In the genomic region with DNA sequence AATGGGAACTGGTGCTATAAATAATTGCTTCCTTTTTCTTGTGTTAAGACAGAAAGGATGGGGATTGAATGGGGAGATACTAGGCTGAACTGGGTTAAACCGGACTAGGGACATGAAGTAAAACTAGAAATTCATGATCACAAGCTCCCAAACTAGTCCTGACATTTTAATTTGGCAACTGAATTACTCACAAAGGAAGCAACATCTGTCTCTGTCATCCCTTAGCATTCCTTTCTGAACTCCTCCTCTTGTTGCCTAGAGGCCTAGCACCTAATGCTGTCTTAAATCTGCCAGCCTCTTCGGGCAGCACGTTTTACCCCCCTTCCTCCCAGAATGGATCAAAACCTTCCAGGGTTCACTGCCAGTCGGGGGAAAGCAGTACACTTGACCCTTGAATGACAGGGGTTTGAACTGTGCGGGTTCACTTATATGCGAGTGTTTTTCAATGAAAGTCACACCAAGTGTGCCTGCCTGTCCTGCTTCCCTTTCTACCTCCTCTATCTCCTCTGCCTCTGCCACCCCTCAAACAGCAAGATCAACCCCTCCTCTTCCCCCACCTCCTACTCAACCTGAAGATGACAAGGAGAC, we compare ENCODE assay signal across 12 cellular contexts. TPM values are rescaled to one million over a fixed set of nuclear protein-coding genes. Genes with fewer than 3 reads are reported as not detected.
DNase-seq lines count a peak whose midpoint lies in the region; FAIRE-seq and TF ChIP-seq lines count a peak whose summit lies in the region.
"Had no signal": no experiment of that assay in that cellular context is flagged by ENCODE, and none has a peak within 500 bp of the region (broad histone marks: within the 10 kb centered on the region; RNA-seq: fewer than 3 reads in every experiment).

No MANE protein-coding gene starts in this region.

- H3K4me1 Mint-ChIP-seq in neural progenitor cell, result peaks cover 40% of the 10 kb centered on the region

- no peaks in the 10 kb centered on the region for H3K9me3 Mint-ChIP-seq in neural progenitor cell

- no peak overlapping the region for H3K9ac ChIP-seq in mesenchymal stem cell (ENCODE audit: low read length)
- no peak overlapping the region for H3K9ac ChIP-seq in neural progenitor cell

- no peak overlapping the region for H3K4me2 ChIP-seq in mesenchymal stem cell (ENCODE audit: low read length, poor library complexity, severe bottlenecking)
- H3K4me2 ChIP-seq in neural progenitor cell, result no peak overlapping the region

- H2AFZ ChIP-seq in mesenchymal stem cell (ENCODE audit: low read depth, low read length) (no peak overlapping the region), neural progenitor cell (replicated peaks) (no peak overlapping the region)

- H3K36me3 ChIP-seq in bronchial epithelial cell (ENCODE audit: control insufficient read depth, insufficient read depth, low read length) (no peaks in the 10 kb centered on the region), mesenchymal stem cell (ENCODE audit: control insufficient read depth in 1 of 2, insufficient read depth in 2 of 2, low read depth in 1 of 2, low read length in 2 of 2) (peaks cover 0 to 3% of the 10 kb centered on the region in 2 experiments), neural progenitor cell (no peaks in the 10 kb centered on the region)
- H3K36me3 ChIP-seq: right lobe of liver had no signal

- H3K4me3 Mint-ChIP-seq in neural progenitor cell, result no peak overlapping the region
- H3K4me3 Mint-ChIP-seq: CD4-positive, CD25-positive, alpha-beta regulatory T cell had no signal

- H3K4me1 ChIP-seq in mesenchymal stem cell (ENCODE audit: control insufficient read depth, insufficient read depth, low read depth, low read length) (peaks cover 9% of the 10 kb centered on the region), neural progenitor cell (peaks cover 7% of the 10 kb centered on the region)

- peaks cover 12% of the 10 kb centered on the region for H3K79me1 ChIP-seq in mesenchymal stem cell (replicated peaks; ENCODE audit: low read length, poor library complexity, severe bottlenecking)

- no peak overlapping the region for H2BK120ac ChIP-seq in mesenchymal stem cell (ENCODE audit: low read depth, low read length)

- H3K36me3 Mint-ChIP-seq in neural progenitor cell, result peaks cover 8% of the 10 kb centered on the region
- H3K36me3 Mint-ChIP-seq: CD4-positive, CD25-positive, alpha-beta regulatory T cell had no signal

- peak; percentile 55 for FAIRE-seq in bronchial epithelial cell (lab: Jason Lieb, UNC)

- peak overlapping the region; percentile 7 for H3K27ac ChIP-seq in mesenchymal stem cell (ENCODE audit: low read length, poor library complexity, severe bottlenecking)
- H3K27ac ChIP-seq in neural progenitor cell, result no peak overlapping the region
- H3K27ac ChIP-seq: right lobe of liver had no signal

- H2AK5ac ChIP-seq in mesenchymal stem cell (ENCODE audit: low read length, severe bottlenecking), result peak overlapping the region; percentile 44

- H2BK12ac ChIP-seq in mesenchymal stem cell (ENCODE audit: low read length in 2 of 2), result peak overlapping the region in 1 of 2 experiments; percentile 18

- H3K14ac ChIP-seq in mesenchymal stem cell (ENCODE audit: low read length in 2 of 2), result no peak overlapping the region

- DNase-seq in EH (ENCODE audit: low read depth) (peak; percentile 80), LHCN-M2 (ENCODE audit: low read depth) (peak; percentile 43), bronchial epithelial cell (ENCODE audit: low read depth) (peak; percentile 78), mesenchymal stem cell (no peak), activated gamma-delta T cell treated with Interleukin-2 at 50 U/mL for 16 hours (no peak), hepatic stellate cell (ENCODE audit: low spot score) (no peak), SIG-M5 (lab: John Stamatoyannopoulos, UW) (no peak), neural progenitor cell (ENCODE audit: low spot score) (no peak)
- DNase-seq: CD4-positive, CD25-positive, alpha-beta regulatory T cell; NCI-H1092 treated with DMSO at 0.1 percent for 48 hours; NCI-H526 treated with DMSO at 0.1 percent for 48 hours; right lobe of liver had no signal

- H3K23ac ChIP-seq in mesenchymal stem cell (ENCODE audit: low read length in 2 of 2), result peak overlapping the region in 1 of 2 experiments; percentile 65

- H3K4me3 ChIP-seq in bronchial epithelial cell (ENCODE audit: low read depth, low read length), result no peak overlapping the region
- no peak overlapping the region for H3K4me3 ChIP-seq in mesenchymal stem cell (ENCODE audit: insufficient read depth in 1 of 2, low read depth in 1 of 2, low read length in 2 of 2)
- no peak overlapping the region for H3K4me3 ChIP-seq in neural progenitor cell
- H3K4me3 ChIP-seq: right lobe of liver had no signal

- H4K20me1 ChIP-seq in neural progenitor cell (ENCODE audit: low read depth), result peaks cover 38% of the 10 kb centered on the region

- H3F3A ChIP-seq in neural progenitor cell (ENCODE audit: low read depth), result no peaks in the 10 kb centered on the region

- no peak overlapping the region for H2BK15ac ChIP-seq in mesenchymal stem cell (ENCODE audit: low read depth, poor library complexity, severe bottlenecking)

- no peak overlapping the region for H3K18ac ChIP-seq in mesenchymal stem cell (ENCODE audit: low read depth in 1 of 2, low read length in 2 of 2)

- no peak overlapping the region for H3K4ac ChIP-seq in mesenchymal stem cell (ENCODE audit: low read depth in 1 of 2, low read length in 2 of 2)

- TF ChIP-seq CTCF in bronchial epithelial cell (IDR thresholded peaks at IDR 0.05; ENCODE audit: insufficient read depth, low read length, severe bottlenecking) (no peak), neural progenitor cell (IDR thresholded peaks at IDR 0.05) (no peak)

- H3K27me3 ChIP-seq in bronchial epithelial cell (ENCODE audit: control insufficient read depth, insufficient read depth, low read length), result no peaks in the 10 kb centered on the region
- H3K27me3 ChIP-seq in mesenchymal stem cell (ENCODE audit: control insufficient read depth in 1 of 2, insufficient read depth in 1 of 2, low read length in 2 of 2), result no peaks in the 10 kb centered on the region
- H3K27me3 ChIP-seq in neural progenitor cell, result peaks cover 2% of the 10 kb centered on the region
- H3K27me3 ChIP-seq: right lobe of liver had no signal

- no peaks in the 10 kb centered on the region for H3K27me3 Mint-ChIP-seq in neural progenitor cell (ENCODE audit: insufficient read depth, low read depth)
- H3K27me3 Mint-ChIP-seq: CD4-positive, CD25-positive, alpha-beta regulatory T cell had no signal

- no peak overlapping the region for H3K27ac Mint-ChIP-seq in neural progenitor cell
- H3K27ac Mint-ChIP-seq: CD4-positive, CD25-positive, alpha-beta regulatory T cell had no signal

- no peak overlapping the region for H4K91ac ChIP-seq in mesenchymal stem cell (ENCODE audit: low read length)

- no peak overlapping the region for H4K8ac ChIP-seq in mesenchymal stem cell (ENCODE audit: low read length)

- no peak overlapping the region for H2BK5ac ChIP-seq in mesenchymal stem cell (ENCODE audit: low read depth, low read length, poor library complexity, severe bottlenecking)

- 63% methylated on average over 6 of the region's 6 CpGs for WGBS in mesenchymal stem cell

- peaks cover 17% of the 10 kb centered on the region for H3K79me2 ChIP-seq in neural progenitor cell (ENCODE audit: low read depth)

- H3K9me3 ChIP-seq in mesenchymal stem cell (ENCODE audit: control insufficient read depth, low read length) (no peaks in the 10 kb centered on the region), neural progenitor cell (ENCODE audit: low read depth) (no peaks in the 10 kb centered on the region)
- H3K9me3 ChIP-seq: right lobe of liver had no signal

RNA-seq across cellular contexts. Expression of gene KCTD1, which starts 8.2 kb away (rescaled TPM):
- 9.9 and 13.7 TPM in 2 replicates for total RNA-seq in LHCN-M2 (2014; rRNA removed)
- polyA plus RNA-seq in LHCN-M2 (2012), result 6.8 TPM
- 16.6 and 21.1 TPM in 2 replicates for total RNA-seq in bronchial epithelial cell
- polyA plus RNA-seq in mesenchymal stem cell (2013, experiment 1 of 2), result 9.8 TPM
- polyA plus RNA-seq in mesenchymal stem cell (2013, experiment 2 of 2), result 8.9 TPM
- 14.7 and 17.1 TPM in 2 replicates for total RNA-seq in neural progenitor cell (ENCODE audit: low replicate concordance)

Comparison
In these comparisons a context has a peak if more than half of its experiments do, and no peak if none do; other contexts are left out.
1. DNase-seq: peak in EH (single experiment), LHCN-M2 (single experiment) and bronchial epithelial cell (single experiment); none in mesenchymal stem cell (single experiment), activated gamma-delta T cell treated with Interleukin-2 at 50 U/mL for 16 hours (single experiment), hepatic stellate cell (single experiment), SIG-M5 (single experiment) and neural progenitor cell (single experiment).